Comparison of ENCODE assay signal across 21 cellular contexts in the genomic region with DNA sequence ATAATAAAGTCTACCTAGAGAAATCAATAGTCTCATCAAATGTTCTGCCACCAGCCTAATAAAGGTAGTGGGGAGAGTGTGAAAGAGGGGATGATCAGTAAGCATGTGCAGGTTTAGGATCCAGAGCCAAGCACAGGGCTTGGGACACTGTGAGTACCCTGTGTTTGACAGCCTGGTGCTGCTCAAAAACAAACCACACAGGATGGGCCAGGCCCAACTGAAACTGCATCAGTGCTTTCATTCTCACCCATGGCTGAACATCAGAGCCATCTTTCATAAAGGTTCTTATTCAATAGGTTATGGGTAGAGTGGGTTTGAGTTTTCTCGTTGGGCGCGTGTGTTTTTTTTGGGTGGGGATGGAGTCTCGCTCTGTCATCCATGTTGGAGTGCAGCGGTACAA.
DNase-seq lines count a peak whose midpoint lies in the region; ATAC-seq, FAIRE-seq and TF ChIP-seq lines count a peak whose summit lies in the region.
"Had no signal": no experiment of that assay in that cellular context is flagged by ENCODE, and none has a peak within 500 bp of the region (broad histone marks: within the 10 kb centered on the region; RNA-seq: fewer than 3 reads in every experiment).

No MANE protein-coding gene starts in this region.

- no peak overlapping the region for H2BK12ac ChIP-seq in H1 (ENCODE audit: low read depth, low read length)

- no peak overlapping the region for H3K23ac ChIP-seq in H1 (ENCODE audit: insufficient read length)

- TF ChIP-seq CTCF in H1 (IDR thresholded peaks at IDR 0.05; ENCODE audit: control extremely low read depth in 1 of 3, insufficient read depth in 1 of 3, low read depth in 1 of 3, low read length in 3 of 3) (no peak), PC-9 (conservative IDR thresholded peaks at IDR 0.05) (no peak)

- peaks cover 7% of the 10 kb centered on the region for H3K79me1 ChIP-seq in H1 (ENCODE audit: low read depth, low read length)

- peaks cover 0 to 23% of the 10 kb centered on the region in 2 experiments; a peak in 2 of 4 replicates for H3K79me2 ChIP-seq in H1 (ENCODE audit: control insufficient read depth in 1 of 2, insufficient read depth in 2 of 2, low read length in 2 of 2)
- peaks cover 32% of the 10 kb centered on the region for H3K79me2 ChIP-seq in PC-9 (ENCODE audit: low read depth)

- H3K9ac ChIP-seq in H1 (replicated peaks in 1 of 4; ENCODE audit: extremely low read depth in 1 of 4, low read depth in 3 of 4, low read length in 3 of 4): no peak overlapping the region
- H3K9ac ChIP-seq: BLaER1 had no signal

- ATAC-seq in GM21737 (IDR thresholded peaks at IDR 0.05; ENCODE audit: unreplicated experiment): peak; percentile 43
- ATAC-seq in HG03196 (IDR thresholded peaks at IDR 0.05; ENCODE audit: unreplicated experiment): peak; percentile 42
- no peak for ATAC-seq in HG02759 (IDR thresholded peaks at IDR 0.05; ENCODE audit: unreplicated experiment)
- ATAC-seq: CD8-positive, alpha-beta T cell; GM23338; SK-N-SH treated with all-trans-retinoic acid at 6 μM for 48 hours had no signal

- TF ChIP-seq POLR2A in H1 (IDR thresholded peaks at IDR 0.05; ENCODE audit: control extremely low read depth in 1 of 2, low read depth in 2 of 2, low read length in 2 of 2): no peak

- H3K27ac ChIP-seq in H1 (ENCODE audit: low read depth, low read length) (no peak overlapping the region), PC-9 (no peak overlapping the region)
- H3K27ac ChIP-seq: 22Rv1, BLaER1 had no signal

- H3K36me3 ChIP-seq in H1 (ENCODE audit: control insufficient read depth in 2 of 4, insufficient read depth in 4 of 4, low read length in 3 of 4) (no peaks in the 10 kb centered on the region), PC-9 (ENCODE audit: low read depth) (no peaks in the 10 kb centered on the region)
- H3K36me3 ChIP-seq: BLaER1 had no signal

- TF ChIP-seq EP300 in H1 (IDR thresholded peaks at IDR 0.05; ENCODE audit: borderline replicate concordance in 1 of 2, low read depth in 2 of 2, low read length in 2 of 2): no peak

- no peak overlapping the region for H4K91ac ChIP-seq in H1 (replicated peaks; ENCODE audit: insufficient read length, low read length)

- no peaks in the 10 kb centered on the region for H3K23me2 ChIP-seq in H1 (ENCODE audit: low read depth, low read length)

- H3K18ac ChIP-seq in H1 (ENCODE audit: extremely low read depth, low read length): no peak overlapping the region

- no peak overlapping the region for H3K14ac ChIP-seq in H1 (ENCODE audit: insufficient read length)

- BruUV-seq in PC-9 (replicated peaks; lab: Mats Ljungman, UMichigan): no TSS peak

- no peak overlapping the region for H2BK20ac ChIP-seq in H1 (ENCODE audit: low read length)

- 92% methylated on average over 5 of the region's 5 CpGs; no CpG with 5 or more reads in 1 of the 2 experiments for WGBS in H1 (ENCODE audit: extremely low coverage in 1 of 2, insufficient coverage in 1 of 2, insufficient read length in 1 of 2, insufficient replicate concordance in 2 of 2, low coverage in 1 of 2, low lambda C conversion rate in 2 of 2, missing lambda C conversion rate in 1 of 2), 2 experiments

- H3K9me3 ChIP-seq in H1 (ENCODE audit: insufficient read depth in 2 of 2, low read depth in 1 of 2, low read length in 1 of 2): no peaks in the 10 kb centered on the region
- no peaks in the 10 kb centered on the region for H3K9me3 ChIP-seq in PC-9 (ENCODE audit: insufficient read depth, low read depth)
- H3K9me3 ChIP-seq: BLaER1 had no signal

- peak; percentile 55 for DNase-seq in NCI-H82 (lab: John Stamatoyannopoulos, UW)
- no peak for DNase-seq in NCI-H82 treated with DMSO at 0.1 percent for 48 hours (lab: John Stamatoyannopoulos, UW; ENCODE audit: unreplicated experiment)
- no peak for DNase-seq in H1 (ENCODE audit: low read depth in 1 of 2, low spot score in 2 of 2)
- DNase-seq in GM19238 (ENCODE audit: insufficient read length, low spot score): no peak
- no peak for DNase-seq in PC-9
- DNase-seq: CD8-positive, alpha-beta T cell; KBM-7; NCI-H1436; NCI-H2029 treated with DMSO at 0.1 percent for 48 hours; NCI-H2171 treated with DMSO at 0.1 percent for 48 hours; NCI-H774; Right ventricle myocardium superior had no signal

- CTCF ChIA-PET in H1 (lab: Charles Lee; ENCODE audit: partially characterized antibody): interaction anchor here (0.6 to 8.1 kb wide), 11 partner anchors 8 to 333 kb away, joined by 3 to 62 read pairs (median 3); no protein-coding TSS in a partner anchor
- CTCF ChIA-PET in PC-9 (lab: Charles Lee): no interaction called here

- no peaks in the 10 kb centered on the region for H3F3A ChIP-seq in PC-9 (ENCODE audit: insufficient read depth, low read depth)

- H4K20me1 ChIP-seq in H1 (replicated peaks in 1 of 2; ENCODE audit: control insufficient read depth in 1 of 2, insufficient read depth in 2 of 2, low read length in 2 of 2) (peaks cover 0 to 5% of the 10 kb centered on the region in 2 experiments), PC-9 (ENCODE audit: insufficient read depth) (no peaks in the 10 kb centered on the region)
- H4K20me1 ChIP-seq: BLaER1 had no signal

- 0 out of 2 replicates have a peak overlapping the region, but pooled peaks have one; percentile 11 for H4K8ac ChIP-seq in H1 (ENCODE audit: extremely low read depth, insufficient read depth, low read length)

- H3K27me3 ChIP-seq in H1 (replicated peaks in 1 of 4; ENCODE audit: control insufficient read depth in 3 of 4, extremely low read depth in 1 of 4, insufficient read depth in 3 of 4, low read length in 3 of 4) (no peaks in the 10 kb centered on the region), PC-9 (ENCODE audit: insufficient read depth, low read depth) (no peaks in the 10 kb centered on the region)
- H3K27me3 ChIP-seq: BLaER1 had no signal

- H3K4ac ChIP-seq in H1 (replicated peaks; ENCODE audit: insufficient read length, low read depth, low read length): no peak overlapping the region

- H2BK15ac ChIP-seq in H1 (ENCODE audit: low read length): no peak overlapping the region

- FAIRE-seq in H1 (lab: Jason Lieb, UNC): no peak
- FAIRE-seq: GM19239, RCC 7860 had no signal

- H3K4me2 ChIP-seq in H1 (ENCODE audit: insufficient read depth in 1 of 2, low read depth in 2 of 2, low read length in 2 of 2): no peak overlapping the region
- no peak overlapping the region for H3K4me2 ChIP-seq in PC-9
- H3K4me2 ChIP-seq: BLaER1, GM23338 had no signal

- H3K4me3 ChIP-seq in H1 (ENCODE audit: extremely low read depth in 1 of 4, insufficient read depth in 2 of 4, low read depth in 3 of 4, low read length in 4 of 4) (no peak overlapping the region), PC-9 (no peak overlapping the region)
- H3K4me3 ChIP-seq: BLaER1, GM23338 had no signal

- H4K5ac ChIP-seq in H1 (ENCODE audit: insufficient read length, low read depth, low read length): no peak overlapping the region

- H2AFZ ChIP-seq in H1 (ENCODE audit: low read length) (no peak overlapping the region), PC-9 (no peak overlapping the region)
- H2AFZ ChIP-seq: GM23338 had no signal

- H3K56ac ChIP-seq in H1 (replicated peaks; ENCODE audit: insufficient read length, low read depth, low read length): no peak overlapping the region

- H2BK5ac ChIP-seq in H1 (ENCODE audit: low read depth, low read length): no peak overlapping the region

- POLR2A ChIA-PET in H1 (lab: Charles Lee; ENCODE audit: partially characterized antibody) (no interaction called here), PC-9 (lab: Charles Lee; ENCODE audit: unreplicated experiment) (no interaction called here)

- H2BK120ac ChIP-seq in H1 (replicated peaks; ENCODE audit: low read depth, low read length): no peak overlapping the region

- H2AK5ac ChIP-seq in H1 (ENCODE audit: low read depth, low read length): no peak overlapping the region

- no peak for TF ChIP-seq RAD21 in H1 (IDR thresholded peaks at IDR 0.05 in 1 of 2, conservative IDR thresholded peaks at IDR 0.05 in 1 of 2; ENCODE audit: low read depth in 2 of 2, low read length in 2 of 2)

- H3K4me1 ChIP-seq in H1 (replicated peaks in 1 of 4; ENCODE audit: control insufficient read depth in 3 of 4, insufficient read depth in 4 of 4, low read length in 3 of 4) (peaks cover 0 to 3% (median 1%) of the 10 kb centered on the region in 4 experiments; a peak in 4 of 7 replicates), PC-9 (replicated peaks; ENCODE audit: insufficient read depth) (no peaks in the 10 kb centered on the region)

- intact Hi-C loops in PC-9 (cut with micrococcal nuclease; ENCODE audit: unreplicated experiment): no loop called here

- H3K9me2 ChIP-seq in PC-9 (ENCODE audit: insufficient read depth): no peaks in the 10 kb centered on the region

TF ChIP-seq in H1, 55 proteins besides CTCF, POLR2A, EP300 and RAD21:
- TF ChIP-seq HDAC6 (IDR thresholded peaks at IDR 0.05; ENCODE audit: low read depth, low read length) (no peak), SP4 (IDR thresholded peaks at IDR 0.05; ENCODE audit: low read length) (no peak), SRF (IDR thresholded peaks at IDR 0.05; ENCODE audit: low read depth, low read length) (no peak), POLR2AphosphoS5 (IDR thresholded peaks at IDR 0.05; ENCODE audit: low read depth, low read length) (no peak), NRF1 (IDR thresholded peaks at IDR 0.05; ENCODE audit: low read depth, low read length) (no peak), TBP (IDR thresholded peaks at IDR 0.05; ENCODE audit: low read depth, low read length) (no peak), YY1 (IDR thresholded peaks at IDR 0.05; ENCODE audit: low read depth, low read length) (no peak), GTF2F1 (IDR thresholded peaks at IDR 0.05; ENCODE audit: borderline replicate concordance, low read depth, low read length) (no peak), JUND (IDR thresholded peaks at IDR 0.05; ENCODE audit: low read length) (no peak), ASH2L (IDR thresholded peaks at IDR 0.05; ENCODE audit: low read length) (no peak)
- TF ChIP-seq, protein P1, sequence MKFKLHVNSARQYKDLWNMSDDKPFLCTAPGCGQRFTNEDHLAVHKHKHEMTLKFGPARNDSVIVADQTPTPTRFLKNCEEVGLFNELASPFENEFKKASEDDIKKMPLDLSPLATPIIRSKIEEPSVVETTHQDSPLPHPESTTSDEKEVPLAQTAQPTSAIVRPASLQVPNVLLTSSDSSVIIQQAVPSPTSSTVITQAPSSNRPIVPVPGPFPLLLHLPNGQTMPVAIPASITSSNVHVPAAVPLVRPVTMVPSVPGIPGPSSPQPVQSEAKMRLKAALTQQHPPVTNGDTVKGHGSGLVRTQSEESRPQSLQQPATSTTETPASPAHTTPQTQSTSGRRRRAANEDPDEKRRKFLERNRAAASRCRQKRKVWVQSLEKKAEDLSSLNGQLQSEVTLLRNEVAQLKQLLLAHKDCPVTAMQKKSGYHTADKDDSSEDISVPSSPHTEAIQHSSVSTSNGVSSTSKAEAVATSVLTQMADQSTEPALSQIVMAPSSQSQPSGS (IDR thresholded peaks at IDR 0.05; ENCODE audit: low read length): no peak
